In genomic region chr4:67006791-67007190, GRCh38 we compare ENCODE assay signal across 23 cellular contexts.
"Had no signal": no experiment of that assay in that cellular context is flagged by ENCODE, and none has a peak within 500 bp of the region (broad histone marks: within the 10 kb centered on the region; RNA-seq: fewer than 3 reads in every experiment).

No MANE protein-coding gene starts in this region.

- H3K27me3 ChIP-seq: left lung, ovary, spleen, suprapubic skin, tibial artery, uterus had no signal

- DNase-seq: hippocampal formation; kidney; left colon; left lung; lower lobe of right lung; mesendoderm; midbrain; mucosa of descending colon; naive thymus-derived CD4-positive, alpha-beta T cell; ovary; retina; right cardiac atrium; small intestine; spleen; stimulated activated CD4-positive, alpha-beta T cell treated with anti-CD3 and anti-CD28 coated beads, Interleukin-4, amount 100 ng/mL, for 24 hours; stimulated activated naive CD4-positive, alpha-beta T cell; tibial artery; uterus had no signal

- H3K4me1 ChIP-seq: left lung, lower lobe of right lung, spleen, suprapubic skin, tibial artery, uterus had no signal

- H3K9me3 ChIP-seq: left lung, lower lobe of right lung, ovary, suprapubic skin, thoracic aorta, tibial artery, uterus had no signal

- ATAC-seq: left colon; left lung; lower lobe of right lung; mucosa of descending colon; naive thymus-derived CD4-positive, alpha-beta T cell; natural killer cell treated with Interleukin-12 subunit alpha and Interleukin-12 subunit beta and Interleukin-15 and Interleukin-18, amount 100 ng/mL, for 72 hours; right cardiac atrium; sciatic nerve; stimulated activated effector memory CD8-positive, alpha-beta T cell treated with anti-CD3 and anti-CD28 coated beads, Interleukin-12 subunit alpha, Interleukin-12 subunit beta, amount 100 ng/mL, for 72 hours had no signal

- H3K27ac ChIP-seq: left lung, lower lobe of right lung, ovary, spleen, suprapubic skin, thoracic aorta, tibial artery, uterus had no signal

- H3K36me3 ChIP-seq: left lung, lower lobe of right lung, ovary, spleen, suprapubic skin, thoracic aorta, tibial artery, uterus had no signal

- H3K4me3 ChIP-seq: left lung, lower lobe of right lung, mucosa of descending colon, ovary, spleen, suprapubic skin, thoracic aorta, tibial artery, uterus had no signal

- FAIRE-seq: kidney, small intestine had no signal
